1 cellular context compared by ENCODE assay signal in genomic region chr19:10736916-10737551, GRCh38.
A peak's percentile ranks its signal among the peaks of the same experiment; 100 is the strongest.
TF ChIP-seq lines count a peak whose summit lies in the region.

No MANE protein-coding gene starts in this region.

TF ChIP-seq in K562, 482 proteins besides CTCF, POLR2A, EP300 and RAD21 (continued from another document and continues in another):
- TF ChIP-seq, protein P1, sequence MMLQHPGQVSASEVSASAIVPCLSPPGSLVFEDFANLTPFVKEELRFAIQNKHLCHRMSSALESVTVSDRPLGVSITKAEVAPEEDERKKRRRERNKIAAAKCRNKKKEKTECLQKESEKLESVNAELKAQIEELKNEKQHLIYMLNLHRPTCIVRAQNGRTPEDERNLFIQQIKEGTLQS (IDR thresholded peaks at IDR 0.05) = peak; percentile 83
- TF ChIP-seq, protein P1 (CRISPR knock-in tag; conservative IDR thresholded peaks at IDR 0.05) = no peak
- TF ChIP-seq PHTF2 (CRISPR knock-in tag; IDR thresholded peaks at IDR 0.05) (no peak), ELK3 (CRISPR knock-in tag; IDR thresholded peaks at IDR 0.05) (no peak), HMGXB4 (CRISPR knock-in tag; IDR thresholded peaks at IDR 0.05) (no peak), EHMT2 (IDR thresholded peaks at IDR 0.05) (no peak), DPF2 (IDR thresholded peaks at IDR 0.05) (peak; percentile 59; the same call in 1 of the 2 replicates), MTA1 (IDR thresholded peaks at IDR 0.05; ENCODE audit: borderline replicate concordance) (0 out of 2 replicates have a peak, but pooled peaks have one; percentile 40), ZNF785 (CRISPR knock-in tag; IDR thresholded peaks at IDR 0.05) (no peak), ELF4 (CRISPR knock-in tag; IDR thresholded peaks at IDR 0.05) (peak; percentile 15; the same call in 1 of the 2 replicates), GATAD2A (IDR thresholded peaks at IDR 0.05) (0 out of 2 replicates have a peak, but pooled peaks have one; percentile 55), ARNT (IDR thresholded peaks at IDR 0.05) (0 out of 4 replicates have a peak, but pooled peaks of 1 of the 2 experiments have one; percentile 41), FIP1L1 (IDR thresholded peaks at IDR 0.05; ENCODE audit: low read depth, low read length, poor library complexity, severe bottlenecking) (no peak), MGA (IDR thresholded peaks at IDR 0.05) (peak; percentile 65), C11orf30 (IDR thresholded peaks at IDR 0.05; ENCODE audit: low read depth) (0 out of 2 replicates have a peak, but pooled peaks have one; percentile 4), RCOR1 (IDR thresholded peaks at IDR 0.05; ENCODE audit: borderline replicate concordance in 1 of 2, low read depth in 2 of 2, low read length in 2 of 2) (0 out of 4 replicates have a peak, but pooled peaks of 1 of the 2 experiments have one; percentile 41), CBFB (CRISPR knock-in tag; IDR thresholded peaks at IDR 0.05) (no peak), NRF1 (conservative IDR thresholded peaks at IDR 0.05 in 1 of 2, IDR thresholded peaks at IDR 0.05 in 1 of 2) (0 out of 4 replicates have a peak, but pooled peaks of 1 of the 2 experiments have one; percentile 6), CBFA2T2 (conservative IDR thresholded peaks at IDR 0.05) (no peak), ZNF764 (CRISPR knock-in tag; IDR thresholded peaks at IDR 0.05; ENCODE audit: low read depth) (no peak), SREBF2 (CRISPR knock-in tag; IDR thresholded peaks at IDR 0.05) (no peak), PKNOX1 (IDR thresholded peaks at IDR 0.05) (peak; percentile 93), IRF1 (CRISPR knock-in tag; IDR thresholded peaks at IDR 0.05; ENCODE audit: borderline replicate concordance) (no peak), BRD9 (IDR thresholded peaks at IDR 0.05; ENCODE audit: low read depth, partially characterized antibody) (peak; percentile 36), MAFF (IDR thresholded peaks at IDR 0.05; ENCODE audit: low read length) (no peak), ZNF212 (CRISPR knock-in tag; IDR thresholded peaks at IDR 0.05) (no peak), SOX6 (IDR thresholded peaks at IDR 0.05) (peak; percentile 80; the same call in 1 of the 2 replicates), L3MBTL2 (IDR thresholded peaks at IDR 0.05) (peak; percentile 83), KHSRP (IDR thresholded peaks at IDR 0.05) (no peak), RBM25 (IDR thresholded peaks at IDR 0.05; ENCODE audit: low read depth, low read length, severe bottlenecking) (peak; percentile 52), PCBP1 (IDR thresholded peaks at IDR 0.05; ENCODE audit: low read depth, low read length, poor library complexity, severe bottlenecking) (no peak), PHF21A (IDR thresholded peaks at IDR 0.05; ENCODE audit: borderline replicate concordance, low read depth) (no peak), HDAC8 (tag; IDR thresholded peaks at IDR 0.05) (no peak), TCFL5 (CRISPR knock-in tag; conservative IDR thresholded peaks at IDR 0.05) (no peak)
- TF ChIP-seq, protein P2, sequence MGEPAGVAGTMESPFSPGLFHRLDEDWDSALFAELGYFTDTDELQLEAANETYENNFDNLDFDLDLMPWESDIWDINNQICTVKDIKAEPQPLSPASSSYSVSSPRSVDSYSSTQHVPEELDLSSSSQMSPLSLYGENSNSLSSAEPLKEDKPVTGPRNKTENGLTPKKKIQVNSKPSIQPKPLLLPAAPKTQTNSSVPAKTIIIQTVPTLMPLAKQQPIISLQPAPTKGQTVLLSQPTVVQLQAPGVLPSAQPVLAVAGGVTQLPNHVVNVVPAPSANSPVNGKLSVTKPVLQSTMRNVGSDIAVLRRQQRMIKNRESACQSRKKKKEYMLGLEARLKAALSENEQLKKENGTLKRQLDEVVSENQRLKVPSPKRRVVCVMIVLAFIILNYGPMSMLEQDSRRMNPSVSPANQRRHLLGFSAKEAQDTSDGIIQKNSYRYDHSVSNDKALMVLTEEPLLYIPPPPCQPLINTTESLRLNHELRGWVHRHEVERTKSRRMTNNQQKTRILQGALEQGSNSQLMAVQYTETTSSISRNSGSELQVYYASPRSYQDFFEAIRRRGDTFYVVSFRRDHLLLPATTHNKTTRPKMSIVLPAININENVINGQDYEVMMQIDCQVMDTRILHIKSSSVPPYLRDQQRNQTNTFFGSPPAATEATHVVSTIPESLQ (CRISPR knock-in tag; IDR thresholded peaks at IDR 0.05) = no peak
- TF ChIP-seq, protein P3, sequence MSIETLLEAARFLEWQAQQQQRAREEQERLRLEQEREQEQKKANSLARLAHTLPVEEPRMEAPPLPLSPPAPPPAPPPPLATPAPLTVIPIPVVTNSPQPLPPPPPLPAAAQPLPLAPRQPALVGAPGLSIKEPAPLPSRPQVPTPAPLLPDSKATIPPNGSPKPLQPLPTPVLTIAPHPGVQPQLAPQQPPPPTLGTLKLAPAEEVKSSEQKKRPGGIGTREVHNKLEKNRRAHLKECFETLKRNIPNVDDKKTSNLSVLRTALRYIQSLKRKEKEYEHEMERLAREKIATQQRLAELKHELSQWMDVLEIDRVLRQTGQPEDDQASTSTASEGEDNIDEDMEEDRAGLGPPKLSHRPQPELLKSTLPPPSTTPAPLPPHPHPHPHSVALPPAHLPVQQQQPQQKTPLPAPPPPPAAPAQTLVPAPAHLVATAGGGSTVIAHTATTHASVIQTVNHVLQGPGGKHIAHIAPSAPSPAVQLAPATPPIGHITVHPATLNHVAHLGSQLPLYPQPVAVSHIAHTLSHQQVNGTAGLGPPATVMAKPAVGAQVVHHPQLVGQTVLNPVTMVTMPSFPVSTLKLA (conservative IDR thresholded peaks at IDR 0.05) = peak; percentile 21 to 75; a peak in 2 of 4 replicates
- TF ChIP-seq, protein P4, sequence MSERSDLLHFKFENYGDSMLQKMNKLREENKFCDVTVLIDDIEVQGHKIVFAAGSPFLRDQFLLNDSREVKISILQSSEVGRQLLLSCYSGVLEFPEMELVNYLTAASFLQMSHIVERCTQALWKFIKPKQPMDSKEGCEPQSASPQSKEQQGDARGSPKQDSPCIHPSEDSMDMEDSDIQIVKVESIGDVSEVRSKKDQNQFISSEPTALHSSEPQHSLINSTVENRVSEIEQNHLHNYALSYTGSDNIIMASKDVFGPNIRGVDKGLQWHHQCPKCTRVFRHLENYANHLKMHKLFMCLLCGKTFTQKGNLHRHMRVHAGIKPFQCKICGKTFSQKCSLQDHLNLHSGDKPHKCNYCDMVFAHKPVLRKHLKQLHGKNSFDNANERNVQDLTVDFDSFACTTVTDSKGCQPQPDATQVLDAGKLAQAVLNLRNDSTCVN (CRISPR knock-in tag; IDR thresholded peaks at IDR 0.05) = no peak
- TF ChIP-seq, protein P5, sequence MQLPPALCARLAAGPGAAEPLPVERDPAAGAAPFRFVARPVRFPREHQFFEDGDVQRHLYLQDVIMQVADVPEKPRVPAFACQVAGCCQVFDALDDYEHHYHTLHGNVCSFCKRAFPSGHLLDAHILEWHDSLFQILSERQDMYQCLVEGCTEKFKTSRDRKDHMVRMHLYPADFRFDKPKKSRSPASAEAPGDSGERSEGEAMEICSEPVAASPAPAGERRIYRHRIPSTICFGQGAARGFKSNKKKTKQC (CRISPR knock-in tag; IDR thresholded peaks at IDR 0.05) = no peak
